Comparison of ENCODE assay signal across 15 cellular contexts in the genomic region with DNA sequence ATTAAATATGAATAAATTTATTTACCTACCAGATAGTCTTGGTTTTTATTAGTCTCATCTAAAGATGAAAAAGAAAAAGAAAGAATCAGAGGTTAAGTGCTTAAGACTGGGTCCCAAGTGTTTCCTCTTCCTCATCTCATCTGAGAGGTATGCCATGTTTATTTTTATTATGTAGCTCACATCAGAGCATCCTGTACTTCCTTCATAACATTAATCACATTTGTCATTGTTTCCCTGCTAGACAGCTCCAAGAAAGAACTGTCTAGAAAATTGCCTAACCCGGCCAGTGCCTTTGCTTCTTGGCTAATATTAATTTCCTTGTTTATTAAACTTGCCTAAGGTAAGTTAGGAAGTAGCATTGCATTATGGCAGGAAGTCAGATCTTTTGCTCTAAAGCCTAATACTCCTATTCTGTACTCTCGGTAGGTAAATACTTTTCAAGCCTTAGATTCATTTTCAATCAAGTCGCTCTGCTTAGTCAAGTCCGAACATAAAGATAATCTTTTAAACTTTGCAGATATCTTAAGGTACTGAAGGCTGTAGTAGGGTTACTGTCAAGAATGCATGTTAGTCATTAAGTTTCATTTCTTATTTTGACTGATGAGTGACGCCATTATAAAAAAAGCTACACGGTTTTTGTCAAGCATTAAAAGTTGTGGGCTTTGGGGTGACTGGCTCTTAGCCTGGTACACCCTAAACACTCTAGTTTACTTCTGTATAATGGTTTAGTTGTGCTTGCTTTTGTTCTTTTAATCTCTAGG. TPM values are rescaled to one million over a fixed set of nuclear protein-coding genes. Genes with fewer than 3 reads are reported as not detected.
DNase-seq lines count a peak whose midpoint lies in the region; ATAC-seq, FAIRE-seq and TF ChIP-seq lines count a peak whose summit lies in the region.
"Had no signal": no experiment of that assay in that cellular context is flagged by ENCODE, and none has a peak within 500 bp of the region (broad histone marks: within the 10 kb centered on the region; RNA-seq: fewer than 3 reads in every experiment).

No MANE protein-coding gene starts in this region.

- no peaks in the 10 kb centered on the region for H3K9me3 ChIP-seq in OCI-LY3 (ENCODE audit: insufficient read depth, low read length)
- H3K9me3 ChIP-seq in endothelial cell of umbilical vein (replicated peaks; ENCODE audit: control insufficient read depth, insufficient read depth, low read length) = no peaks in the 10 kb centered on the region

- no peak for ATAC-seq in HG02642 (IDR thresholded peaks at IDR 0.05; ENCODE audit: poor library complexity, unreplicated experiment)

- H3K36me3 Mint-ChIP-seq in mesothelial cell of epicardium = peaks cover 42% of the 10 kb centered on the region

- no peak for TF ChIP-seq CTCF in OCI-LY3 (IDR thresholded peaks at IDR 0.05; ENCODE audit: low read depth, low read length)
- no peak for TF ChIP-seq CTCF in endothelial cell of umbilical vein (IDR thresholded peaks at IDR 0.05; ENCODE audit: extremely low read depth in 1 of 2, insufficient read depth in 1 of 2, low read depth in 1 of 2, low read length in 2 of 2)
- TF ChIP-seq CTCF in mesothelial cell of epicardium (IDR thresholded peaks at IDR 0.05; ENCODE audit: unreplicated experiment) = no peak

- H3K4me2 ChIP-seq in OCI-LY3 (ENCODE audit: low read length) (peak overlapping the region; percentile 42), endothelial cell of umbilical vein (ENCODE audit: insufficient read depth, low read length) (peak overlapping the region; percentile 84)
- H3K4me2 ChIP-seq: BLaER1 had no signal

- H3K27ac Mint-ChIP-seq in mesothelial cell of epicardium = no peak overlapping the region

- BruUV-seq in endothelial cell of umbilical vein (replicated peaks; lab: Mats Ljungman, UMichigan) = TSS peak; percentile 66

- H3K27ac ChIP-seq in OCI-LY3 (ENCODE audit: low read length) (no peak overlapping the region), endothelial cell of umbilical vein (ENCODE audit: insufficient read depth, low read depth, low read length) (peak overlapping the region; percentile 81)
- H3K27ac ChIP-seq: BLaER1, GM23248 had no signal

- peaks cover 11% of the 10 kb centered on the region for H3K36me3 ChIP-seq in OCI-LY3 (replicated peaks; ENCODE audit: low read depth, low read length)
- peaks cover 0 to 10% of the 10 kb centered on the region in 2 experiments for H3K36me3 ChIP-seq in endothelial cell of umbilical vein (ENCODE audit: control insufficient read depth in 2 of 2, extremely low read depth in 1 of 2, insufficient read depth in 2 of 2, low read length in 2 of 2)

- H3K27me3 ChIP-seq in OCI-LY3 (ENCODE audit: low read depth, low read length) (no peaks in the 10 kb centered on the region), endothelial cell of umbilical vein (ENCODE audit: control insufficient read depth in 2 of 2, insufficient read depth in 2 of 2, low read length in 2 of 2) (no peaks in the 10 kb centered on the region)
- H3K27me3 ChIP-seq: BLaER1 had no signal

- H3K27me3 Mint-ChIP-seq in mesothelial cell of epicardium (ENCODE audit: low read depth) = no peaks in the 10 kb centered on the region

- H3K79me2 ChIP-seq in OCI-LY3 (ENCODE audit: low read length) = no peaks in the 10 kb centered on the region
- peaks cover 23% of the 10 kb centered on the region for H3K79me2 ChIP-seq in endothelial cell of umbilical vein (ENCODE audit: control insufficient read depth, insufficient read depth, low read length)

- intact Hi-C loops in endothelial cell of umbilical vein (cut with micrococcal nuclease) = loop anchor here (1.0 to 2.0 kb wide), 2 partner anchors 19 to 238 kb away; no protein-coding TSS in a partner anchor

- H4K20me1 ChIP-seq in OCI-LY3 (ENCODE audit: insufficient read depth, low read length) (no peaks in the 10 kb centered on the region), endothelial cell of umbilical vein (replicated peaks; ENCODE audit: control insufficient read depth, extremely low read depth, insufficient read depth, low read length) (no peaks in the 10 kb centered on the region)

- peak; percentile 84 for FAIRE-seq in endothelial cell of umbilical vein (lab: Jason Lieb, UNC)
- FAIRE-seq: G401.6 had no signal

- H3K9me3 Mint-ChIP-seq in mesothelial cell of epicardium = peaks cover 21% of the 10 kb centered on the region

- CTCF ChIA-PET in endothelial cell of umbilical vein (lab: Charles Lee) = interaction anchor here (1.2 to 1.6 kb wide), 3 partner anchors 11 to 23 kb away, joined by 3 to 5 read pairs (median 5); no protein-coding TSS in a partner anchor

- H3K4me3 Mint-ChIP-seq in mesothelial cell of epicardium = no peak overlapping the region

- POLR2A ChIA-PET in endothelial cell of umbilical vein (lab: Charles Lee) = interaction anchor here (0.5 kb wide), 1 partner anchor 202 kb away, joined by 5 read pairs; no protein-coding TSS in a partner anchor

- no peak overlapping the region for H3K9ac ChIP-seq in OCI-LY3 (ENCODE audit: low read length)
- H3K9ac ChIP-seq in endothelial cell of umbilical vein (replicated peaks; ENCODE audit: extremely low read depth, insufficient read depth, low read length) = peak overlapping the region; percentile 63
- H3K9ac ChIP-seq: BLaER1, GM23248 had no signal

- peak; percentile 17 for DNase-seq in stimulated activated CD4-positive, alpha-beta T cell treated with anti-CD3 and anti-CD28 coated beads, Interleukin-15, amount 100 ng/mL, for 24 hours
- DNase-seq in stimulated activated CD4-positive, alpha-beta T cell treated with anti-CD3 and anti-CD28 coated beads, Interleukin-1b, Interleukin-23, amount 100 ng/mL, for 48 hours = no peak
- peak; percentile 90 for DNase-seq in endothelial cell of umbilical vein (ENCODE audit: low read depth, low spot score)
- no peak for DNase-seq in mesothelial cell of epicardium (ENCODE audit: low spot score in 2 of 2, unreplicated experiment in 2 of 2)
- DNase-seq in AG08395 (ENCODE audit: low spot score) = no peak
- no peak for DNase-seq in AG08396 (ENCODE audit: low spot score)
- DNase-seq: aorta, GM23248, KBM-7, mesendoderm, NCI-H2081 had no signal

- H3K4me1 Mint-ChIP-seq in mesothelial cell of epicardium = no peaks in the 10 kb centered on the region

- TF ChIP-seq POLR2A in endothelial cell of umbilical vein (IDR thresholded peaks at IDR 0.05; ENCODE audit: low read depth, low read length) = no peak

- peaks cover 13% of the 10 kb centered on the region for H3K4me1 ChIP-seq in OCI-LY3 (ENCODE audit: low read length)
- H3K4me1 ChIP-seq in endothelial cell of umbilical vein (ENCODE audit: control insufficient read depth, extremely low read depth, insufficient read depth, low read length) = peaks cover 28% of the 10 kb centered on the region
- H3K4me1 ChIP-seq: BLaER1 had no signal

- no peaks in the 10 kb centered on the region for H3K9me1 ChIP-seq in endothelial cell of umbilical vein (replicated peaks; ENCODE audit: control insufficient read depth, extremely low read depth, insufficient read depth, low read length)

- H2AFZ ChIP-seq in OCI-LY3 (ENCODE audit: low read depth, low read length) = no peak overlapping the region
- no peak overlapping the region for H2AFZ ChIP-seq in endothelial cell of umbilical vein (ENCODE audit: low read depth, low read length)
- H2AFZ ChIP-seq: GM23248 had no signal

- H3K4me3 ChIP-seq in OCI-LY3 (ENCODE audit: low read length) (no peak overlapping the region), endothelial cell of umbilical vein (replicated peaks in 1 of 3; ENCODE audit: insufficient read depth in 1 of 3, low read depth in 1 of 3, low read length in 3 of 3) (no peak overlapping the region)
- H3K4me3 ChIP-seq: BLaER1, GM23248 had no signal

- dilution Hi-C loops in endothelial cell of umbilical vein (cut with MboI; ENCODE audit: extremely low pct_ligation_motif_present, low sequenced_read_pairs) = no loop called here

TF ChIP-seq in endothelial cell of umbilical vein, 7 proteins besides CTCF, POLR2A, EP300 and RAD21:
- TF ChIP-seq JUN (IDR thresholded peaks at IDR 0.05; ENCODE audit: borderline replicate concordance, insufficient read depth, insufficient read length, low read depth) = peak; percentile 71
- TF ChIP-seq POLR2AphosphoS5 (IDR thresholded peaks at IDR 0.05; ENCODE audit: insufficient read depth, low read depth, low read length) = peak; percentile 57
- no peak for TF ChIP-seq EZH2 (IDR thresholded peaks at IDR 0.05; ENCODE audit: borderline replicate concordance, low read depth, low read length, severe bottlenecking)
- no peak for TF ChIP-seq MYC (IDR thresholded peaks at IDR 0.05; ENCODE audit: low read depth, low read length)
- TF ChIP-seq FOS (IDR thresholded peaks at IDR 0.05; ENCODE audit: borderline replicate concordance, insufficient read depth, low read length) = peak; percentile 59
- TF ChIP-seq GATA2 (IDR thresholded peaks at IDR 0.05; ENCODE audit: insufficient read depth, insufficient read length, low read depth, low read length) = peak; percentile 44
- TF ChIP-seq, protein P1, sequence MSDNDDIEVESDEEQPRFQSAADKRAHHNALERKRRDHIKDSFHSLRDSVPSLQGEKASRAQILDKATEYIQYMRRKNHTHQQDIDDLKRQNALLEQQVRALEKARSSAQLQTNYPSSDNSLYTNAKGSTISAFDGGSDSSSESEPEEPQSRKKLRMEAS (IDR thresholded peaks at IDR 0.05; ENCODE audit: insufficient read depth, insufficient read length) = no peak

RNA-seq across cellular contexts. Expression of a gene that starts 47.4 kb away (rescaled TPM):
- total RNA-seq in endothelial cell of umbilical vein (50.9 and 56.0 TPM in 2 replicates), mesothelial cell of epicardium (64.1 to 69.2 TPM (median 64.9 TPM) in 3 replicates)
- 13.2 and 17.0 TPM in 2 replicates for polyA plus RNA-seq in endothelial cell of umbilical vein
- 29.3 and 31.2 TPM in 2 replicates for polyA plus RNA-seq in endothelial cell of umbilical vein (2011; cell fraction: cytosol; rRNA removed)
- polyA plus RNA-seq in endothelial cell of umbilical vein (2011; cell fraction: nucleus; rRNA removed) = 54.6 and 69.7 TPM in 2 replicates
- polyA plus RNA-seq in endothelial cell of umbilical vein (2012) = 48.1 and 49.8 TPM in 2 replicates
- 30.4 and 35.3 TPM in 2 replicates for polyA minus RNA-seq in endothelial cell of umbilical vein
- polyA minus RNA-seq in endothelial cell of umbilical vein (2011; cell fraction: cytosol; rRNA and poly(A)+ RNA removed) = 12.9 TPM
- polyA minus RNA-seq in endothelial cell of umbilical vein (2011; cell fraction: nucleus; rRNA and poly(A)+ RNA removed) = 16.6 and 20.9 TPM in 2 replicates

Comparison
In these comparisons a context has a peak if more than half of its experiments do, and no peak if none do; other contexts are left out.
1. DNase-seq: peak in stimulated activated CD4-positive, alpha-beta T cell treated with anti-CD3 and anti-CD28 coated beads, Interleukin-15, amount 100 ng/mL, for 24 hours (single experiment) and endothelial cell of umbilical vein (single experiment); none in stimulated activated CD4-positive, alpha-beta T cell treated with anti-CD3 and anti-CD28 coated beads, Interleukin-1b, Interleukin-23, amount 100 ng/mL, for 48 hours (single experiment), mesothelial cell of epicardium (0 of 2), AG08395 (single experiment) and AG08396 (single experiment).